In genomic region chr14:98229676-98230366, GRCh38 we compare ENCODE assay signal across 21 cellular contexts.
DNase-seq lines count a peak whose midpoint lies in the region; ATAC-seq and TF ChIP-seq lines count a peak whose summit lies in the region.
"Had no signal": no experiment of that assay in that cellular context is flagged by ENCODE, and none has a peak within 500 bp of the region (broad histone marks: within the 10 kb centered on the region; RNA-seq: fewer than 3 reads in every experiment).

No MANE protein-coding gene starts in this region.

- H3K36me3 Mint-ChIP-seq in T-helper 1 cell treated with Interleukin-12 subunit alpha and Interleukin-12 subunit beta and Interleukin-4 antibody, amounts not matched to agents 30 μg/mL and 1 μg/mL, for 36 hours (ENCODE audit: low read depth): peaks cover 5% of the 10 kb centered on the region
- H3K36me3 Mint-ChIP-seq in activated naive CD8-positive, alpha-beta T cell treated with anti-CD3 and anti-CD28 coated beads for 36 hours: peaks cover 15% of the 10 kb centered on the region
- peaks cover 0 to 27% (median 3%) of the 10 kb centered on the region in 5 donors for H3K36me3 Mint-ChIP-seq in naive thymus-derived CD4-positive, alpha-beta T cell

- ATAC-seq in naive thymus-derived CD4-positive, alpha-beta T cell: peak; percentile 76
- ATAC-seq in HG02763 (IDR thresholded peaks at IDR 0.05; ENCODE audit: unreplicated experiment): no peak
- ATAC-seq: foreskin keratinocyte had no signal

- no peaks in the 10 kb centered on the region for H3K27me3 ChIP-seq in OCI-LY3 (ENCODE audit: low read depth, low read length)
- H3K27me3 ChIP-seq in naive thymus-derived CD4-positive, alpha-beta T cell (ENCODE audit: control insufficient read depth in 2 of 2, insufficient read depth in 2 of 2, low read length in 2 of 2): no peaks in the 10 kb centered on the region
- H3K27me3 ChIP-seq: brain microvascular endothelial cell, foreskin keratinocyte, upper lobe of left lung had no signal

- H3K4me3 Mint-ChIP-seq in T-helper 1 cell treated with Interleukin-12 subunit alpha and Interleukin-12 subunit beta and Interleukin-4 antibody, amounts not matched to agents 30 μg/mL and 1 μg/mL, for 36 hours: peak overlapping the region; percentile 73
- H3K4me3 Mint-ChIP-seq in activated naive CD8-positive, alpha-beta T cell treated with anti-CD3 and anti-CD28 coated beads for 36 hours: peak overlapping the region; percentile 65
- peak overlapping the region; percentile 48 to 88 (median 80) for H3K4me3 Mint-ChIP-seq in naive thymus-derived CD4-positive, alpha-beta T cell
- H3K4me3 Mint-ChIP-seq: B cell had no signal

- no peaks in the 10 kb centered on the region for H3K27me3 Mint-ChIP-seq in T-helper 1 cell treated with Interleukin-12 subunit alpha and Interleukin-12 subunit beta and Interleukin-4 antibody, amounts not matched to agents 30 μg/mL and 1 μg/mL, for 36 hours (ENCODE audit: low read depth)
- no peaks in the 10 kb centered on the region for H3K27me3 Mint-ChIP-seq in activated naive CD8-positive, alpha-beta T cell treated with anti-CD3 and anti-CD28 coated beads for 36 hours
- H3K27me3 Mint-ChIP-seq in naive thymus-derived CD4-positive, alpha-beta T cell: no peaks in the 10 kb centered on the region
- H3K27me3 Mint-ChIP-seq: B cell had no signal

- no peak overlapping the region for H3K4me3 ChIP-seq in OCI-LY3 (ENCODE audit: low read length)
- peak overlapping the region; percentile 6 for H3K4me3 ChIP-seq in naive thymus-derived CD4-positive, alpha-beta T cell (ENCODE audit: low read length)
- H3K4me3 ChIP-seq: GM23248, upper lobe of left lung had no signal

- peaks cover 17% of the 10 kb centered on the region for H3K36me3 ChIP-seq in OCI-LY3 (replicated peaks; ENCODE audit: low read depth, low read length)
- no peaks in the 10 kb centered on the region for H3K36me3 ChIP-seq in naive thymus-derived CD4-positive, alpha-beta T cell (ENCODE audit: control insufficient read depth in 2 of 3, insufficient read depth in 3 of 3, low read length in 3 of 3)
- H3K36me3 ChIP-seq: brain microvascular endothelial cell, upper lobe of left lung had no signal

- no peaks in the 10 kb centered on the region for H3K79me2 ChIP-seq in OCI-LY3 (ENCODE audit: low read length)

- no peak for TF ChIP-seq CTCF in OCI-LY3 (IDR thresholded peaks at IDR 0.05; ENCODE audit: low read depth, low read length)

- no peak overlapping the region for H3K27ac ChIP-seq in OCI-LY3 (ENCODE audit: low read length)
- peak overlapping the region; percentile 83 for H3K27ac ChIP-seq in naive thymus-derived CD4-positive, alpha-beta T cell (ENCODE audit: low read depth, low read length)
- H3K27ac ChIP-seq: 22Rv1, brain microvascular endothelial cell, foreskin keratinocyte, GM23248, upper lobe of left lung had no signal

- H3K9ac ChIP-seq in OCI-LY3 (ENCODE audit: low read length): no peak overlapping the region
- H3K9ac ChIP-seq: GM23248 had no signal

- POLR2A ChIA-PET in naive thymus-derived CD4-positive, alpha-beta T cell (lab: Charles Lee): interaction anchor here (0.9 to 3.0 kb wide), 25 partner anchors 8 to 1042 kb away, joined by 3 to 17 read pairs (median 4); partner anchors contain the start of gene BCL11B

- DNase-seq in T-helper 1 cell: no peak
- no peak for DNase-seq in activated naive CD8-positive, alpha-beta T cell treated with anti-CD3 and anti-CD28 coated beads for 36 hours
- DNase-seq in naive thymus-derived CD4-positive, alpha-beta T cell: peak in 7 of 9 donors; percentile 59 to 79 (median 74)
- no peak for DNase-seq in HK-2 (ENCODE audit: unreplicated experiment)
- DNase-seq in NCI-H82 (lab: John Stamatoyannopoulos, UW): no peak
- DNase-seq: brain microvascular endothelial cell; foreskin keratinocyte; GM23248; kidney; NCI-H1105 treated with DMSO at 0.1 percent for 48 hours; NCI-H2107; NCI-H526; posterior cingulate gyrus; Right ventricle myocardium superior; stimulated activated CD4-positive, alpha-beta T cell treated with anti-CD3 and anti-CD28 coated beads, Interleukin-2, amount 100 ng/mL, for 24 hours; upper lobe of left lung had no signal

- H3K4me1 Mint-ChIP-seq in T-helper 1 cell treated with Interleukin-12 subunit alpha and Interleukin-12 subunit beta and Interleukin-4 antibody, amounts not matched to agents 30 μg/mL and 1 μg/mL, for 36 hours (ENCODE audit: low read depth): peaks cover 74% of the 10 kb centered on the region
- peaks cover 70% of the 10 kb centered on the region for H3K4me1 Mint-ChIP-seq in activated naive CD8-positive, alpha-beta T cell treated with anti-CD3 and anti-CD28 coated beads for 36 hours
- peaks cover 40 to 94% (median 89%) of the 10 kb centered on the region in 7 donors for H3K4me1 Mint-ChIP-seq in naive thymus-derived CD4-positive, alpha-beta T cell
- H3K4me1 Mint-ChIP-seq: B cell had no signal

- 0 out of 2 replicates have a peak overlapping the region, but pooled peaks have one; percentile 12 for H2AFZ ChIP-seq in OCI-LY3 (ENCODE audit: low read depth, low read length)
- H2AFZ ChIP-seq: GM23248 had no signal

- H3K4me2 ChIP-seq in OCI-LY3 (ENCODE audit: low read length): no peak overlapping the region

- H3K4me1 ChIP-seq in OCI-LY3 (ENCODE audit: low read length): peaks cover 44% of the 10 kb centered on the region
- H3K4me1 ChIP-seq in naive thymus-derived CD4-positive, alpha-beta T cell (ENCODE audit: control insufficient read depth in 2 of 2, insufficient read depth in 2 of 2, low read length in 2 of 2): peaks cover 18 to 68% of the 10 kb centered on the region in 2 donors
- H3K4me1 ChIP-seq: upper lobe of left lung had no signal

- intact Hi-C loops in naive thymus-derived CD4-positive, alpha-beta T cell (cut with micrococcal nuclease): loop anchor here (1.0 to 10.0 kb wide), 6 partner anchors 57 to 965 kb away; no protein-coding TSS in a partner anchor

- no peaks in the 10 kb centered on the region for H4K20me1 ChIP-seq in OCI-LY3 (ENCODE audit: insufficient read depth, low read length)

- peak overlapping the region; percentile 90 for H3K27ac Mint-ChIP-seq in T-helper 1 cell treated with Interleukin-12 subunit alpha and Interleukin-12 subunit beta and Interleukin-4 antibody, amounts not matched to agents 30 μg/mL and 1 μg/mL, for 36 hours
- H3K27ac Mint-ChIP-seq in activated naive CD8-positive, alpha-beta T cell treated with anti-CD3 and anti-CD28 coated beads for 36 hours: peak overlapping the region; percentile 88
- peak overlapping the region; percentile 86 to 100 (median 96) for H3K27ac Mint-ChIP-seq in naive thymus-derived CD4-positive, alpha-beta T cell
- H3K27ac Mint-ChIP-seq: B cell had no signal

- CTCF ChIA-PET in naive thymus-derived CD4-positive, alpha-beta T cell (lab: Charles Lee): interaction anchor here (0.8 to 2.0 kb wide), 12 partner anchors 8 to 93 kb away, joined by 3 to 8 read pairs (median 4); no protein-coding TSS in a partner anchor

- H3K9me3 ChIP-seq in OCI-LY3 (ENCODE audit: insufficient read depth, low read length): peaks cover under 1% of the 10 kb centered on the region; the same call in 1 of the 2 replicates
- no peaks in the 10 kb centered on the region for H3K9me3 ChIP-seq in naive thymus-derived CD4-positive, alpha-beta T cell (ENCODE audit: control insufficient read depth in 2 of 3, low read length in 3 of 3)
- H3K9me3 ChIP-seq: upper lobe of left lung had no signal

- H3K9me3 Mint-ChIP-seq in T-helper 1 cell treated with Interleukin-12 subunit alpha and Interleukin-12 subunit beta and Interleukin-4 antibody, amounts not matched to agents 30 μg/mL and 1 μg/mL, for 36 hours: no peaks in the 10 kb centered on the region
- peaks cover 11% of the 10 kb centered on the region for H3K9me3 Mint-ChIP-seq in activated naive CD8-positive, alpha-beta T cell treated with anti-CD3 and anti-CD28 coated beads for 36 hours
- peaks cover 0 to 5% (median 0%) of the 10 kb centered on the region in 11 donors for H3K9me3 Mint-ChIP-seq in naive thymus-derived CD4-positive, alpha-beta T cell

Comparison
In these comparisons a context has a peak if more than half of its experiments do, and no peak if none do; other contexts are left out.
1. DNase-seq: peak in naive thymus-derived CD4-positive, alpha-beta T cell (7 of 9); none in T-helper 1 cell (0 of 5), activated naive CD8-positive, alpha-beta T cell treated with anti-CD3 and anti-CD28 coated beads for 36 hours (single experiment), HK-2 (single experiment) and NCI-H82 (single experiment).
2. Peak in every context shown above with its lines, with median percentiles within 50 percentile points of each other: H3K27ac Mint-ChIP-seq and H3K4me3 Mint-ChIP-seq.